In the genomic region with DNA sequence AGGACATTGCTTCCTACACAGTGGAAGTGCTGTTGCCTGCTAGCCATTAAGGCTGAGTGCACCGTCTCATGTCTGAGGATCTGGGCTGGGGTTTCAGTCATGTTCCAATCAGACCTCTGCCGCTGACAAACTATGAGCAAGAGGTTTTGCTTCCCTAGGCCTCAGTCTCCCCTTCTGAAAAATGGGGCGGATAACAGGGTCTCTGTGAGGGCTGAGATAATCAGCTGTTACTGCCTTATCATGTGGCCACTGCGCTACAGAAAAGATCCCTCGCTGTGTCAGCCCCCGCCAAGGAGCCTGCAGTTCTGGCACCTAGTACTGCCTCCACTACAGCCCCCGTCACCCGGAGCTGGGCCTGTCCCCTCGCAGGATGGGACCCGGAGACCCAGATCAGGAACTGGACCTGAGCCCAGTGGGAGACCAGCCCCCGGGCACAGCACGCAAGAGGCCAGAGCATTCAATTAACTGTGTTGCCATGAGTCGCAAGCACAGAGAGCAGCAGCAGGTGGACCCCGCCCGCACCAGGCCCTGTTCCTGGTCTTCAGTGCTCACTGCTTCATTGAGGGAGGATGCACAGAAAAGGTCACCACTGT, we compare ENCODE assay signal across 8 cellular contexts. TPM values are rescaled to one million over a fixed set of nuclear protein-coding genes. Genes with fewer than 3 reads are reported as not detected.
DNase-seq lines count a peak whose midpoint lies in the region; ATAC-seq and TF ChIP-seq lines count a peak whose summit lies in the region.

No MANE protein-coding gene starts in this region.

- H3K4me1 Mint-ChIP-seq in activated T-cell treated with anti-CD3 and anti-CD28 coated beads, Interleukin-2, amount 50 U/mL, for 72 hours (ENCODE audit: low read depth), result peaks cover 42% of the 10 kb centered on the region
- peaks cover 42% of the 10 kb centered on the region for H3K4me1 Mint-ChIP-seq in brain
- peaks cover 48% of the 10 kb centered on the region for H3K4me1 Mint-ChIP-seq in activated T-cell treated with anti-CD3 and anti-CD28 coated beads, Interleukin-2, amount 50 U/mL, for 24 hours (ENCODE audit: low read depth)

- peak overlapping the region; percentile 77 for H3K27ac Mint-ChIP-seq in activated T-cell treated with anti-CD3 and anti-CD28 coated beads, Interleukin-2, amount 50 U/mL, for 72 hours
- peak overlapping the region in 3 of 5 experiments; percentile 96 to 98 (median 97) for H3K27ac Mint-ChIP-seq in brain
- H3K27ac Mint-ChIP-seq in activated T-cell treated with anti-CD3 and anti-CD28 coated beads, Interleukin-2, amount 50 U/mL, for 24 hours, result no peak overlapping the region

- no peak for ATAC-seq in activated T-cell treated with anti-CD3 and anti-CD28 coated beads, Interleukin-2, amount 50 U/mL, for 72 hours (replicated peaks in 1 of 2)
- ATAC-seq in lower lobe of right lung, result no peak

- DNase-seq in activated T-cell treated with anti-CD3 and anti-CD28 coated beads, Interleukin-2, amount 50 U/mL, for 72 hours, result no peak
- no peak for DNase-seq in activated T-cell treated with anti-CD3 and anti-CD28 coated beads, Interleukin-2, amount 50 U/mL, for 1 hour
- DNase-seq in lower lobe of right lung (peak; percentile 55), HCEC 1CT (no peak)
- no peak for DNase-seq in central memory CD4-positive, alpha-beta T cell
- no peak for DNase-seq in activated T-cell treated with anti-CD3 and anti-CD28 coated beads, Interleukin-2, amount 50 U/mL, for 24 hours

- H3K36me3 Mint-ChIP-seq in activated T-cell treated with anti-CD3 and anti-CD28 coated beads, Interleukin-2, amount 50 U/mL, for 72 hours (ENCODE audit: insufficient read depth in 2 of 2), result peaks cover 1 to 10% of the 10 kb centered on the region in 2 donors
- H3K36me3 Mint-ChIP-seq in brain, result peaks cover 10% of the 10 kb centered on the region
- H3K36me3 Mint-ChIP-seq in activated T-cell treated with anti-CD3 and anti-CD28 coated beads, Interleukin-2, amount 50 U/mL, for 24 hours (ENCODE audit: low read depth), result peaks cover 61% of the 10 kb centered on the region

- no peak overlapping the region for H3K4me3 Mint-ChIP-seq in activated T-cell treated with anti-CD3 and anti-CD28 coated beads, Interleukin-2, amount 50 U/mL, for 72 hours
- H3K4me3 Mint-ChIP-seq in brain, result peak overlapping the region in 2 of 5 experiments; percentile 87 to 92
- H3K4me3 Mint-ChIP-seq in activated T-cell treated with anti-CD3 and anti-CD28 coated beads, Interleukin-2, amount 50 U/mL, for 24 hours, result no peak overlapping the region

- H3K36me3 ChIP-seq in lower lobe of right lung (peaks cover 10% of the 10 kb centered on the region), urinary bladder (ENCODE audit: insufficient read depth) (no peaks in the 10 kb centered on the region)

- H3K9me3 Mint-ChIP-seq in activated T-cell treated with anti-CD3 and anti-CD28 coated beads, Interleukin-2, amount 50 U/mL, for 72 hours, result no peaks in the 10 kb centered on the region
- H3K9me3 Mint-ChIP-seq in brain, result peaks cover 0 to 5% (median 0%) of the 10 kb centered on the region in 5 experiments
- no peaks in the 10 kb centered on the region for H3K9me3 Mint-ChIP-seq in activated T-cell treated with anti-CD3 and anti-CD28 coated beads, Interleukin-2, amount 50 U/mL, for 24 hours

- intact Hi-C loops in lower lobe of right lung (cut with DNase I), result no loop called here

- no peaks in the 10 kb centered on the region for H3K27me3 Mint-ChIP-seq in activated T-cell treated with anti-CD3 and anti-CD28 coated beads, Interleukin-2, amount 50 U/mL, for 72 hours (ENCODE audit: low read depth)
- peaks cover 14% of the 10 kb centered on the region for H3K27me3 Mint-ChIP-seq in brain
- no peaks in the 10 kb centered on the region for H3K27me3 Mint-ChIP-seq in activated T-cell treated with anti-CD3 and anti-CD28 coated beads, Interleukin-2, amount 50 U/mL, for 24 hours

- no peaks in the 10 kb centered on the region for H3K9me3 ChIP-seq in lower lobe of right lung

- TF ChIP-seq CTCF in brain (conservative IDR thresholded peaks at IDR 0.05), result no peak
- TF ChIP-seq CTCF in lower lobe of right lung (IDR thresholded peaks at IDR 0.05), result no peak

- WGBS in urinary bladder, result 81% methylated on average over 15 of the region's 15 CpGs

- H3K4me1 ChIP-seq in lower lobe of right lung (peaks cover 44% of the 10 kb centered on the region), urinary bladder (ENCODE audit: insufficient read depth) (no peaks in the 10 kb centered on the region)

- H3K27me3 ChIP-seq in lower lobe of right lung (ENCODE audit: low read depth), result no peaks in the 10 kb centered on the region

- peak overlapping the region; percentile 70 for H3K4me3 ChIP-seq in lower lobe of right lung
- H3K4me3 ChIP-seq in urinary bladder (ENCODE audit: low read depth, low read length), result peak overlapping the region; percentile 37

- H3K27ac ChIP-seq in lower lobe of right lung (peak overlapping the region; percentile 85), urinary bladder (ENCODE audit: low read depth) (peak overlapping the region; percentile 57)

RNA-seq across cellular contexts. Expression of a gene that starts 3.0 kb away (rescaled TPM):
- total RNA-seq in activated T-cell treated with anti-CD3 and anti-CD28 coated beads, Interleukin-2, amount 50 U/mL, for 72 hours, result 10 to 100 TPM; 71.1 to 74.5 TPM
- 16.4 TPM for polyA plus RNA-seq in brain (ENCODE audit: insufficient read depth, low read depth, low replicate concordance)
- total RNA-seq in lower lobe of right lung, result 78.0 TPM
- 28.4 TPM for total RNA-seq in urinary bladder
- 31.4 TPM for polyA plus RNA-seq in urinary bladder

RNA-seq across cellular contexts. Expression of a gene that starts 6.8 kb away (rescaled TPM):
- 10 to 100 TPM; 30.5 to 36.6 TPM for total RNA-seq in activated T-cell treated with anti-CD3 and anti-CD28 coated beads, Interleukin-2, amount 50 U/mL, for 72 hours
- 58.8 TPM for polyA plus RNA-seq in brain (ENCODE audit: insufficient read depth, low read depth, low replicate concordance)
- 29.7 TPM for total RNA-seq in lower lobe of right lung
- total RNA-seq in urinary bladder, result 4.7 TPM
- 55.0 TPM for polyA plus RNA-seq in urinary bladder

RNA-seq across cellular contexts. Expression of a gene that starts 7.1 kb away (rescaled TPM):
- 10 to 100 TPM; 47.9 to 53.9 TPM for total RNA-seq in activated T-cell treated with anti-CD3 and anti-CD28 coated beads, Interleukin-2, amount 50 U/mL, for 72 hours
- 77.4 TPM for polyA plus RNA-seq in brain (ENCODE audit: insufficient read depth, low read depth, low replicate concordance)
- 53.1 TPM for total RNA-seq in lower lobe of right lung
- total RNA-seq in urinary bladder, result 8.5 TPM
- polyA plus RNA-seq in urinary bladder, result 74.6 TPM

RNA-seq across cellular contexts. Expression of a gene that starts 19.4 kb away (rescaled TPM):
- 10 to 100 TPM; 63.8 to 73.3 TPM for total RNA-seq in activated T-cell treated with anti-CD3 and anti-CD28 coated beads, Interleukin-2, amount 50 U/mL, for 72 hours
- polyA plus RNA-seq in brain (ENCODE audit: insufficient read depth, low read depth, low replicate concordance) (431 TPM), urinary bladder (121 TPM)
- total RNA-seq in lower lobe of right lung (124 TPM), urinary bladder (46.1 TPM)

RNA-seq across cellular contexts. Expression of a gene that starts 26.3 kb away (rescaled TPM):
- total RNA-seq in activated T-cell treated with anti-CD3 and anti-CD28 coated beads, Interleukin-2, amount 50 U/mL, for 72 hours, result 10 to 100 TPM; 16.7 to 42.3 TPM
- polyA plus RNA-seq in brain (ENCODE audit: insufficient read depth, low read depth, low replicate concordance), result not detected
- total RNA-seq in lower lobe of right lung, result 1.6 TPM
- total RNA-seq in urinary bladder, result 0.58 TPM
- 1.4 TPM for polyA plus RNA-seq in urinary bladder
